8 cellular contexts compared by ENCODE assay signal in the genomic region with DNA sequence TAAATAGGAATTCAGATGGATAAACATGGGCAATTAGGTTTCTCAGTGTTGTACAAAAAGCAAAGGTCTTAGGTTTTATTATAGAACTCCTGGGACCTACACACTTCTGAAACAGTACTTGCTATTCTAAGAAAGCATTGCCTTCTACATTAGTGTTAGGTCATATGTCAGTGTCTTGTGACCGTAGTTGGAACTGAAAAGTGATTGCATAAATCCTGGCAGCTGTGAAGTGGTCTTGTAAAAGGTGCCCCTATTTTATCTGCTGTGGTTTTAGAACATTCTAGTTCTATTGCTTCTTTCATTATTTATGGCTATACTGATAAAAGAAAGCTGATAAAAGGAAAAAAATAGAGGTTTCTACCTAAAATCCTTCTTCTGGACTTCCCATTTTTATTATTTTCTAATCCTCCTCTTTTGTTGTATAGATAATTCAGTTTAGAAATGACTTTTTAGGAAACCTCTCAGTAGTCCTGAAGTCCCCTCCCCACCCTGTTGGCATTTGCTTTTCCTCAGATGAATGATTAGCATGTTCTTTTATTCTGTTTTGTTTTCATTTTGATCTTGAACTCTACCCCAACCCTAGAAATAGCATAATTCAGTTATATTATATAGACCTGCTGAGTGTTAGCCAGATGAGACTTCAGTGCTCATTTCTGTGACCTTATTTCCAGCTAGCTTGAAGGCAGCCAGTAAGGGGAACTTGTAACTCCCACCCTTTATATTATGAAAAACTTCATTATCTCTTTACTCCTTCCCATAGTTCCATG. TPM values are rescaled to one million over a fixed set of nuclear protein-coding genes. Genes with fewer than 3 reads are reported as not detected.
DNase-seq lines count a peak whose midpoint lies in the region; ATAC-seq and TF ChIP-seq lines count a peak whose summit lies in the region.

No MANE protein-coding gene starts in this region.

- no peaks in the 10 kb centered on the region for H3K27me3 Mint-ChIP-seq in T-helper 2 cell treated with Interferon-gamma antibody and Interleukin-4, amounts not matched to agents 5 μg/mL and 100 μg/mL, for 36 hours (ENCODE audit: low read depth)
- no peaks in the 10 kb centered on the region for H3K27me3 Mint-ChIP-seq in activated T-helper 17 cell treated with anti-CD3 and anti-CD28 coated beads, Interleukin-2, amount 50 U/mL, for 72 hours

- TF ChIP-seq CTCF in brain microvascular endothelial cell (IDR thresholded peaks at IDR 0.05; ENCODE audit: low read depth, low read length, missing control alignments): no peak

- H3K4me3 Mint-ChIP-seq in T-helper 2 cell treated with Interferon-gamma antibody and Interleukin-4, amounts not matched to agents 5 μg/mL and 100 μg/mL, for 36 hours: peak overlapping the region; percentile 7
- H3K4me3 Mint-ChIP-seq in activated T-helper 17 cell treated with anti-CD3 and anti-CD28 coated beads, Interleukin-2, amount 50 U/mL, for 72 hours: peak overlapping the region; percentile 42

- peak; percentile 59 for ATAC-seq in activated T-helper 17 cell treated with anti-CD3 and anti-CD28 coated beads, Interleukin-2, amount 50 U/mL, for 72 hours (replicated peaks)

- H3K27ac Mint-ChIP-seq in T-helper 2 cell treated with Interferon-gamma antibody and Interleukin-4, amounts not matched to agents 5 μg/mL and 100 μg/mL, for 36 hours: peak overlapping the region; percentile 17
- H3K27ac Mint-ChIP-seq in activated T-helper 17 cell treated with anti-CD3 and anti-CD28 coated beads, Interleukin-2, amount 50 U/mL, for 72 hours: peak overlapping the region; percentile 58

- no peaks in the 10 kb centered on the region for H3K36me3 ChIP-seq in brain microvascular endothelial cell (replicated peaks)

- peaks cover 3% of the 10 kb centered on the region for H3K9me3 Mint-ChIP-seq in T-helper 2 cell treated with Interferon-gamma antibody and Interleukin-4, amounts not matched to agents 5 μg/mL and 100 μg/mL, for 36 hours
- H3K9me3 Mint-ChIP-seq in activated T-helper 17 cell treated with anti-CD3 and anti-CD28 coated beads, Interleukin-2, amount 50 U/mL, for 72 hours: no peaks in the 10 kb centered on the region

- in situ Hi-C loops in brain microvascular endothelial cell (cut with HindIII; ENCODE audit: low pct_ligation_motif_present, low sequenced_read_pairs): no loop called here

- peak overlapping the region; percentile 44 for H3K27ac ChIP-seq in temporal lobe (ENCODE audit: low read depth, low read length)
- no peak overlapping the region for H3K27ac ChIP-seq in brain microvascular endothelial cell

- H3K4me1 Mint-ChIP-seq in T-helper 2 cell treated with Interferon-gamma antibody and Interleukin-4, amounts not matched to agents 5 μg/mL and 100 μg/mL, for 36 hours (ENCODE audit: low read depth): peaks cover 37% of the 10 kb centered on the region
- peaks cover 27% of the 10 kb centered on the region for H3K4me1 Mint-ChIP-seq in activated T-helper 17 cell treated with anti-CD3 and anti-CD28 coated beads, Interleukin-2, amount 50 U/mL, for 72 hours

- H3K4me3 ChIP-seq in brain microvascular endothelial cell (ENCODE audit: low read depth, low read length): no peak overlapping the region

- no peaks in the 10 kb centered on the region for H3K27me3 ChIP-seq in brain microvascular endothelial cell (replicated peaks)

- no peak for DNase-seq in T-helper 2 cell treated with Interferon-gamma antibody and Interleukin-4, amounts not matched to agents 5 μg/mL and 100 μg/mL, for 36 hours (ENCODE audit: low spot score)
- DNase-seq in T-helper 2 cell (no peak), iris pigment epithelial cell (ENCODE audit: low read depth) (peak; percentile 42), H4 (ENCODE audit: low spot score) (no peak), NCI-H1092 (lab: John Stamatoyannopoulos, UW) (no peak), brain microvascular endothelial cell (no peak)

- H3K36me3 Mint-ChIP-seq in T-helper 2 cell treated with Interferon-gamma antibody and Interleukin-4, amounts not matched to agents 5 μg/mL and 100 μg/mL, for 36 hours (ENCODE audit: low read depth): peaks cover 47% of the 10 kb centered on the region
- H3K36me3 Mint-ChIP-seq in activated T-helper 17 cell treated with anti-CD3 and anti-CD28 coated beads, Interleukin-2, amount 50 U/mL, for 72 hours (ENCODE audit: low read depth): peaks cover 23% of the 10 kb centered on the region

RNA-seq across cellular contexts. Expression of a gene that starts 41.0 kb away (rescaled TPM):
- total RNA-seq in activated T-helper 17 cell treated with anti-CD3 and anti-CD28 coated beads, Interleukin-2, amount 50 U/mL, for 72 hours: 10 to 100 TPM; 25.7 to 25.8 TPM
- total RNA-seq in temporal lobe: 62.0 TPM
- total RNA-seq in H4 (2014; rRNA removed; shearing (Covaris generic)): 9.2 and 11.4 TPM in 2 replicates
